Comparison of ENCODE assay signal across 8 cellular contexts in genomic region chr10:114703377-114704125, GRCh38. TPM values are rescaled to one million over a fixed set of nuclear protein-coding genes. Genes with fewer than 3 reads are reported as not detected.
A peak's percentile ranks its signal among the peaks of the same experiment; 100 is the strongest.
DNase-seq lines count a peak whose midpoint lies in the region; ATAC-seq and TF ChIP-seq lines count a peak whose summit lies in the region.

No MANE protein-coding gene starts in this region.

- H3K4me3 ChIP-seq in fibroblast of the aortic adventitia (ENCODE audit: low read depth, low read length) (no peak overlapping the region), spleen (no peak overlapping the region)

- no peak for TF ChIP-seq POLR2A in spleen (IDR thresholded peaks at IDR 0.05)

- no peaks in the 10 kb centered on the region for H3K4me1 ChIP-seq in spleen

- peak; percentile 34 for ATAC-seq in Right ventricle myocardium superior (ENCODE audit: poor library complexity)

- DNase-seq in Right ventricle myocardium superior (no peak), cardiac septum (ENCODE audit: low spot score) (no peak), RPMI8226 (peak; percentile 10), fibroblast of the aortic adventitia (ENCODE audit: low read depth) (no peak), spleen (no peak), HPDE6-E6E7 (ENCODE audit: extremely low spot score) (no peak), SKM-1 treated with dmso at 0.1 percent for 144 hours (lab: John Stamatoyannopoulos, UW; ENCODE audit: unreplicated experiment) (no peak)
- DNase-seq in activated CD8-positive, alpha-beta memory T cell treated with anti-CD3 and anti-CD28 coated beads, Interleukin-2, amount 50 U/mL, for 4 hours = no peak

- H3K36me3 ChIP-seq in spleen = no peaks in the 10 kb centered on the region

- TF ChIP-seq CTCF in fibroblast of the aortic adventitia (IDR thresholded peaks at IDR 0.05; ENCODE audit: insufficient read depth, low read length) (peak; percentile 54), spleen (IDR thresholded peaks at IDR 0.05 in 8 of 11, conservative IDR thresholded peaks at IDR 0.05 in 3 of 11) (peak in 8 of 11 experiments; percentile 8 to 57 (median 44))

- intact Hi-C loops in Right ventricle myocardium superior (cut with DNase I) (loop anchor here (10.0 kb wide), 1 partner anchor 149 kb away; no protein-coding TSS in a partner anchor), cardiac septum (cut with DNase I) (loop anchor here (5.0 to 10.0 kb wide), 2 partner anchors 151 to 399 kb away; no protein-coding TSS in a partner anchor), spleen (cut with DNase I; ENCODE audit: low total_unique reads) (loop anchor here (5.0 kb wide), 1 partner anchor 156 kb away; no protein-coding TSS in a partner anchor)

- WGBS in spleen, 5 donors = 39 to 50% (median 44%) methylated on average over 6 of the region's 6 CpGs

- H3K9me3 ChIP-seq in spleen = no peaks in the 10 kb centered on the region

- H3K27ac ChIP-seq in spleen = no peak overlapping the region

- H3K27me3 ChIP-seq in spleen (replicated peaks in 1 of 7) = peaks cover 0 to 5% (median 0%) of the 10 kb centered on the region in 7 donors

RNA-seq across cellular contexts. Expression of gene ABLIM1, which starts 45.5 kb away (rescaled TPM):
- 772 TPM for total RNA-seq in Right ventricle myocardium superior
- total RNA-seq in cardiac septum = 473 TPM
- total RNA-seq in fibroblast of the aortic adventitia (ENCODE audit: low replicate concordance) = 14.4 and 36.1 TPM in 2 replicates
- 10 to 100 TPM; 31.5 to 59.4 (median 43.1) TPM for total RNA-seq in spleen
- 10 to 100 TPM; 11.0 to 13.6 (median 11.7) TPM for polyA plus RNA-seq in spleen
